In genomic region chr5:137668574-137669093, GRCh38 we compare ENCODE assay signal across 19 cellular contexts.
"Had no signal": no experiment of that assay in that cellular context is flagged by ENCODE, and none has a peak within 500 bp of the region (broad histone marks: within the 10 kb centered on the region; RNA-seq: fewer than 3 reads in every experiment).

No MANE protein-coding gene starts in this region.

- H3K36me3 ChIP-seq: gastrocnemius medialis, spleen, thoracic aorta, upper lobe of right lung had no signal

- H3K9me3 Mint-ChIP-seq: effector memory CD8-positive, alpha-beta T cell; natural killer cell; stimulated activated naive B cell treated with anti-CD40 and anti-IgM and Interleukin-4, amounts not matched to agents 10 μg/mL and 1 μg/mL and 100 μg/mL, for 72 hours had no signal

- H3K27me3 Mint-ChIP-seq: effector memory CD8-positive, alpha-beta T cell; stimulated activated naive B cell treated with anti-CD40 and anti-IgM and Interleukin-4, amounts not matched to agents 10 μg/mL and 1 μg/mL and 100 μg/mL, for 72 hours had no signal

- DNase-seq: activated CD4-positive, alpha-beta T cell treated with anti-CD3 and anti-CD28 coated beads, Interleukin-2, amount 50 U/mL, for 1 hour; activated CD4-positive, CD25-positive, alpha-beta regulatory T cell treated with anti-CD3 and anti-CD28 coated beads, Interleukin-2, amount 50 U/mL, for 72 hours; activated CD8-positive, alpha-beta memory T cell treated with anti-CD3 and anti-CD28 coated beads for 24 hours; activated gamma-delta T cell treated with Interleukin-2 at 50 U/mL for 16 hours; body of pancreas; effector memory CD8-positive, alpha-beta T cell; erythroblast; gastrocnemius medialis; head of caudate nucleus; kidney; mesendoderm; natural killer cell; spleen; stimulated activated CD4-positive, alpha-beta T cell treated with anti-CD3 and anti-CD28 coated beads, Interleukin-4, amount 100 ng/mL, for 4 hours; stimulated activated naive B cell treated with anti-CD40 and anti-IgM and Interleukin-4, amounts not matched to agents 10 μg/mL and 1 μg/mL and 100 μg/mL, for 72 hours; T-helper 2 cell; upper lobe of right lung had no signal

- ATAC-seq: body of pancreas; effector memory CD8-positive, alpha-beta T cell; gastrocnemius medialis; natural killer cell; stimulated activated naive B cell treated with anti-CD40 and anti-IgM and Interleukin-4, amounts not matched to agents 10 μg/mL and 1 μg/mL and 100 μg/mL, for 72 hours; upper lobe of right lung had no signal

- H3K4me3 Mint-ChIP-seq: effector memory CD8-positive, alpha-beta T cell; natural killer cell; stimulated activated naive B cell treated with anti-CD40 and anti-IgM and Interleukin-4, amounts not matched to agents 10 μg/mL and 1 μg/mL and 100 μg/mL, for 72 hours had no signal

- H3K9me3 ChIP-seq: body of pancreas, gastrocnemius medialis, spleen, thoracic aorta, upper lobe of right lung had no signal

- H3K27me3 ChIP-seq: body of pancreas, gastrocnemius medialis, spleen, upper lobe of right lung had no signal

- H3K27ac ChIP-seq: gastrocnemius medialis, upper lobe of right lung, VCaP had no signal

- H3K36me3 Mint-ChIP-seq: natural killer cell had no signal

- H3K27ac Mint-ChIP-seq: effector memory CD8-positive, alpha-beta T cell; natural killer cell had no signal

- H3K4me3 ChIP-seq: body of pancreas, gastrocnemius medialis, spleen, thoracic aorta, upper lobe of right lung had no signal
